ENCODE assay signal across 19 cellular contexts in genomic region chr9:79734989-79735779, GRCh38.
DNase-seq lines count a peak whose midpoint lies in the region; ATAC-seq, FAIRE-seq and TF ChIP-seq lines count a peak whose summit lies in the region.
"Had no signal": no experiment of that assay in that cellular context is flagged by ENCODE, and none has a peak within 500 bp of the region (broad histone marks: within the 10 kb centered on the region; RNA-seq: fewer than 3 reads in every experiment).

No MANE protein-coding gene starts in this region.

- peaks cover 5% of the 10 kb centered on the region for H3K4me1 ChIP-seq in A673 (ENCODE audit: insufficient read depth, low read length, poor library complexity, severe bottlenecking)
- no peaks in the 10 kb centered on the region for H3K4me1 ChIP-seq in SJCRH30
- H3K4me1 ChIP-seq: BLaER1 had no signal

- FAIRE-seq in G401.6 (lab: Jason Lieb, UNC) = peak; percentile 30
- FAIRE-seq: HepG2 had no signal

- H3K4me3 ChIP-seq in A673 (ENCODE audit: low read depth, low read length, poor library complexity, severe bottlenecking) = no peak overlapping the region
- no peak overlapping the region for H3K4me3 ChIP-seq in MG63
- H3K4me3 ChIP-seq in SJCRH30 = no peak overlapping the region
- H3K4me3 ChIP-seq: BLaER1, GM23338 had no signal

- DNase-seq in A673 (ENCODE audit: low spot score) (peak; percentile 76), MG63 (peak; percentile 8), left kidney (ENCODE audit: low read depth, low spot score) (peak; percentile 65), SJCRH30 (no peak), NCI-H1694 (lab: John Stamatoyannopoulos, UW) (no peak)
- DNase-seq: ACHN; CD8-positive, alpha-beta memory T cell; DND-41; NCI-H1417; NCI-H2029; NCI-H524; SIG-M5 had no signal

- H3K27ac ChIP-seq in A673 (ENCODE audit: low read depth, low read length, poor library complexity, severe bottlenecking) = no peak overlapping the region
- no peak overlapping the region for H3K27ac ChIP-seq in SJCRH30
- H3K27ac ChIP-seq: BLaER1, KMS-11 had no signal

- H3K27me3 ChIP-seq in A673 (replicated peaks; ENCODE audit: insufficient read depth, low read depth, low read length, poor library complexity) = no peaks in the 10 kb centered on the region
- no peaks in the 10 kb centered on the region for H3K27me3 ChIP-seq in MG63
- no peaks in the 10 kb centered on the region for H3K27me3 ChIP-seq in SJCRH30
- H3K27me3 ChIP-seq: BLaER1 had no signal

- no TSS peak for BruUV-seq in A673 (replicated peaks; lab: Mats Ljungman, UMichigan)

- no peak for TF ChIP-seq CTCF in A673 (conservative IDR thresholded peaks at IDR 0.05; ENCODE audit: low read depth, low read length)

- CTCF ChIA-PET in A673 (lab: Charles Lee) = no interaction called here

- POLR2A ChIA-PET in A673 (lab: Charles Lee; ENCODE audit: low non-redundant PET) = no interaction called here

- H3K9me3 ChIP-seq in A673 (ENCODE audit: low read depth, low read length, poor library complexity, severe bottlenecking) (no peaks in the 10 kb centered on the region), MG63 (no peaks in the 10 kb centered on the region), SJCRH30 (replicated peaks) (no peaks in the 10 kb centered on the region; the same call in 1 of the 2 replicates)
- H3K9me3 ChIP-seq: BLaER1 had no signal

- intact Hi-C loops in A673 (cut with micrococcal nuclease; ENCODE audit: unreplicated experiment) = no loop called here

- H3K36me3 ChIP-seq in A673 (ENCODE audit: insufficient read depth, low read length, poor library complexity, severe bottlenecking) = no peaks in the 10 kb centered on the region
- no peaks in the 10 kb centered on the region for H3K36me3 ChIP-seq in MG63
- H3K36me3 ChIP-seq in SJCRH30 = no peaks in the 10 kb centered on the region

- ATAC-seq in GM19035 (IDR thresholded peaks at IDR 0.05; ENCODE audit: unreplicated experiment) = no peak
- no peak for ATAC-seq in GM21423 (IDR thresholded peaks at IDR 0.05; ENCODE audit: unreplicated experiment)
- ATAC-seq: GM23338, HepG2 had no signal

Comparison
In these comparisons a context has a peak if more than half of its experiments do, and no peak if none do; other contexts are left out.
1. DNase-seq: peak in A673 (single experiment), MG63 (single experiment) and left kidney (single experiment); none in SJCRH30 (0 of 2) and NCI-H1694 (single experiment).